In the genomic region with DNA sequence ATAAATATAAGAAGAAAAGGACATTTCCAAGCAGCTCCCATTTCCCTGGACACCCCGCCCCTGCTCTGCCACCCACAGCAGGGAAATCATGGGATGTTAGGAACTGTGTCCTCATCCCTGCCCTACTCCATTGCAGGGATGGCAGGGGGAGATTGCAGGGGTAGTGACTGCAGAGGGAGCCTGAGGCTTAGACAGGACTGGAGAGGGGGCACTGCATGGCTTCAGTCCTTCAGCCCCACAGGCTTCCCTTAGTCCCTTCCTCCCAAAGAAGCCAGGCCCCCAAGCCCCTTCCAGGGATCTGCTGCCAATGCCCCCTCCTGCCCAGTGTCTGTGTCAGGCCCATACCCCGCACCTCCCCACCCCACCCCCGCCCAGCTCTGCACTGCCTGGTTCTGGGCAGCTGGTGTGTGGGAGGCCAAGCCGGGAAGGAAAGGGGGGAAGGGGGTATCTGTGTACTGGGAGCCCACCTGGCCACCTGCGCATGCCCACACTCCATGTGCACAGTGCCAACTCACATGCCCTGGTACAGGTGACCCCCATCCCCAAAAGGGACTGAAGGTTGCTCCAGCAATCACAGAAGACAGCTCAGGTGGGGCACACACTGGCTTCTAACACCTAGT, we compare ENCODE assay signal across 1 cellular context.
TF ChIP-seq lines count a peak whose summit lies in the region.

No MANE protein-coding gene starts in this region.

TF ChIP-seq in HEK293, 187 proteins besides CTCF, POLR2A, EP300 and RAD21 (continued from another document):
- TF ChIP-seq, protein P1, sequence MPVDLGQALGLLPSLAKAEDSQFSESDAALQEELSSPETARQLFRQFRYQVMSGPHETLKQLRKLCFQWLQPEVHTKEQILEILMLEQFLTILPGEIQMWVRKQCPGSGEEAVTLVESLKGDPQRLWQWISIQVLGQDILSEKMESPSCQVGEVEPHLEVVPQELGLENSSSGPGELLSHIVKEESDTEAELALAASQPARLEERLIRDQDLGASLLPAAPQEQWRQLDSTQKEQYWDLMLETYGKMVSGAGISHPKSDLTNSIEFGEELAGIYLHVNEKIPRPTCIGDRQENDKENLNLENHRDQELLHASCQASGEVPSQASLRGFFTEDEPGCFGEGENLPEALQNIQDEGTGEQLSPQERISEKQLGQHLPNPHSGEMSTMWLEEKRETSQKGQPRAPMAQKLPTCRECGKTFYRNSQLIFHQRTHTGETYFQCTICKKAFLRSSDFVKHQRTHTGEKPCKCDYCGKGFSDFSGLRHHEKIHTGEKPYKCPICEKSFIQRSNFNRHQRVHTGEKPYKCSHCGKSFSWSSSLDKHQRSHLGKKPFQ (tag by site-specific recombination; IDR thresholded peaks at IDR 0.05), result no peak
- TF ChIP-seq ZNF404 (tag by site-specific recombination; IDR thresholded peaks at IDR 0.05), result no peak
- no peak for TF ChIP-seq ZNF169 (tag by site-specific recombination; IDR thresholded peaks at IDR 0.05)
